In the genomic region with DNA sequence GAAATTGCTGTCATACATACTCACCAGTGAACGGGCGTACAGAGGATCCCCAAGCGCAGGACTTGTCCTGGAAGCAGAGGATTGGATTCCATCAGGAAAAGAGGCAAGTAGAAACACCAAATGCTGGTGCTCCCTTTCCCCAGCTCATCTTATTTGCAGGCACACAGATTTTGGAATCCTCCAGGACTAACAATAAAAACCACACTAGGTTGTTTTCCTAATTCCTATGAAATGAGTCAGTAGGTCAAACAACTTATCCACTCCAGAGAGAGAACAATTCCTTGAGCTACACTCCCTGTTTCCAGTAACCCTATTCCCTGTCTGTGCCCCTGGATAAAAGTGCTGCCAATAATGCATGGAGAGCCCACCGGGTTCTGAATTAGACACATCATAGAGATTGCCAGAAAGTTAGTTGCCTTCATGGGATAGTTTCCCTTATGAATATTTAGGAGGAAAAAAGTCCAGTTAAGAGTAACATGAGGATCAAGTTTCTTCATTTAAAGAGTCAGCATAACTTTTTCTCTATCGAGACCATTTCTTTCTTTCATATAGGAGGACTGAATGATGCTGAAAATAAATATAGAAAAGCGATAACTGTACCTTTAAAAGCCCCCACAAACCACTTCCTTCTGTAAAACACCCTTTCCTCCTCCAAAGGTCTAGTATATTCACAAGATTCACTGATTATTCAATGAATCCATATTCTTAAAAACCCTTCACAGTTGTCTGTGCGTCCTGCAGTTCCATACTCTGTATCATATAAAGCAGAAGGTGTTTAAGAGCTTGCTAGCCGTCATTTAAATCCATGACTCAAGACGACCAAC, we compare ENCODE assay signal across 9 cellular contexts.
A peak's percentile ranks its signal among the peaks of the same experiment; 100 is the strongest.
DNase-seq lines count a peak whose midpoint lies in the region; ATAC-seq, FAIRE-seq and TF ChIP-seq lines count a peak whose summit lies in the region.
"Had no signal": no experiment of that assay in that cellular context is flagged by ENCODE, and none has a peak within 500 bp of the region (broad histone marks: within the 10 kb centered on the region; RNA-seq: fewer than 3 reads in every experiment).

No MANE protein-coding gene starts in this region.

- POLR2A ChIA-PET in K562 (lab: Yijun Ruan, JAX) = interaction anchor here (0.6 to 1.4 kb wide), 6 partner anchors 10 to 1846 kb away, joined by 3 to 5 read pairs (median 3); no protein-coding TSS in a partner anchor

- intact Hi-C loops in K562 (cut with micrococcal nuclease) = loop anchor here (2.0 to 5.0 kb wide), 2 partner anchors 31 to 50 kb away; no protein-coding TSS in a partner anchor
- intact Hi-C loops in uterus (cut with DNase I; ENCODE audit: low total_unique reads) = no loop called here

- peak; percentile 37 for ATAC-seq in K562

- H3K4me3 ChIP-seq in HUES64 (ENCODE audit: low read length) (peak overlapping the region; percentile 37; the same call in 1 of the 2 replicates), K562 (peak overlapping the region; percentile 35), uterus (peak overlapping the region; percentile 27 to 41)
- H3K4me3 ChIP-seq: cardiac muscle cell had no signal

- H3K9ac ChIP-seq in HUES64 (ENCODE audit: low read depth, low read length) (peak overlapping the region; percentile 53; the same call in 1 of the 2 replicates), K562 (ENCODE audit: insufficient read depth in 1 of 2, low read depth in 2 of 2, low read length in 2 of 2) (peak overlapping the region; percentile 75 to 89)

- H3K4me2 ChIP-seq in K562 (ENCODE audit: insufficient read depth, low read length) = peak overlapping the region; percentile 85

- TF ChIP-seq POLR2A in K562 (conservative IDR thresholded peaks at IDR 0.05) (no peak), uterus (IDR thresholded peaks at IDR 0.05) (peak; percentile 32 to 54), GM12892 (IDR thresholded peaks at IDR 0.05; ENCODE audit: low read depth, low read length) (no peak)

- in situ Hi-C loops in K562 (cut with MboI) = no loop called here

- FAIRE-seq in K562 (lab: Jason Lieb, UNC) (no peak), GM12892 (lab: Jason Lieb, UNC) (no peak)

- CTCF ChIA-PET in K562 (lab: Yijun Ruan, JAX; ENCODE audit: low intra/inter-chr PET ratio) = interaction anchor here (0.9 kb wide), 1 partner anchor 95 kb away, joined by 5 read pairs; no protein-coding TSS in a partner anchor

- H3K4me1 ChIP-seq in HUES64 (ENCODE audit: insufficient read depth, low read length) (peaks cover 52% of the 10 kb centered on the region), K562 (replicated peaks in 1 of 2; ENCODE audit: control insufficient read depth in 2 of 2, insufficient read depth in 2 of 2, low read length in 2 of 2) (peaks cover 17 to 57% of the 10 kb centered on the region in 2 experiments), uterus (peaks cover 13 to 23% of the 10 kb centered on the region in 2 donors)

- no peaks in the 10 kb centered on the region for H3K9me1 ChIP-seq in K562 (ENCODE audit: control insufficient read depth, insufficient read depth, low read length)

- no peak for TF ChIP-seq CTCF in K562 (IDR thresholded peaks at IDR 0.05 in 2 of 3, conservative IDR thresholded peaks at IDR 0.05 in 1 of 3; ENCODE audit: insufficient read depth in 2 of 3, low read depth in 1 of 3, low read length in 3 of 3)
- TF ChIP-seq CTCF in uterus (IDR thresholded peaks at IDR 0.05) = no peak

- H3K27ac ChIP-seq in HUES64 (ENCODE audit: low read depth, low read length) (peak overlapping the region; percentile 27), K562 (ENCODE audit: extremely low read depth, low read depth, low read length) (peak overlapping the region; percentile 76), uterus (peak overlapping the region; percentile 86 to 97)
- H3K27ac ChIP-seq: cardiac muscle cell had no signal

- H3K36me3 ChIP-seq in HUES64 (ENCODE audit: insufficient read depth, low read length) (no peaks in the 10 kb centered on the region), K562 (ENCODE audit: control insufficient read depth, insufficient read depth, low read length) (no peaks in the 10 kb centered on the region), uterus (no peaks in the 10 kb centered on the region)
- H3K36me3 ChIP-seq: cardiac muscle cell had no signal

- WGBS in HUES64 = 67% methylated on average over 8 of the region's 9 CpGs
- 25% methylated on average over 9 of the region's 9 CpGs for WGBS in K562 (ENCODE audit: insufficient coverage, low coverage, missing lambda C conversion rate)

- BruUV-seq in K562 (replicated peaks; lab: Mats Ljungman, UMichigan) = no TSS peak

- H3K79me2 ChIP-seq in K562 (ENCODE audit: control insufficient read depth, insufficient read depth, low read length) = peaks cover 5% of the 10 kb centered on the region; the same call in 2 of the 3 replicates

- H2AFZ ChIP-seq in K562 (ENCODE audit: low read depth, low read length) = peak overlapping the region; percentile 93

- no peak for TF ChIP-seq RAD21 in K562 (CRISPR knock-in tag; conservative IDR thresholded peaks at IDR 0.05 in 1 of 2, IDR thresholded peaks at IDR 0.05 in 1 of 2)

- no peaks in the 10 kb centered on the region for H4K20me1 ChIP-seq in K562 (replicated peaks; ENCODE audit: control insufficient read depth, insufficient read depth, low read length)

- no peaks in the 10 kb centered on the region for H3K9me3 ChIP-seq in HUES64 (ENCODE audit: insufficient read depth, low read depth, low read length)
- no peaks in the 10 kb centered on the region for H3K9me3 ChIP-seq in K562 (replicated peaks; ENCODE audit: control insufficient read depth, insufficient read depth, low read depth, low read length)
- H3K9me3 ChIP-seq in uterus = no peaks in the 10 kb centered on the region

- peak; percentile 19 for DNase-seq in NCI-H2227 treated with DMSO at 0.1 percent for 48 hours (lab: John Stamatoyannopoulos, UW)
- DNase-seq in NCI-H2227 (lab: John Stamatoyannopoulos, UW; ENCODE audit: unreplicated experiment) = no peak
- no peak for DNase-seq in K562 (ENCODE audit: extremely low read depth in 1 of 4, low spot score in 3 of 4)
- peak; percentile 52 to 76 for DNase-seq in lung microvascular endothelial cell (ENCODE audit: low read depth in 2 of 2)
- DNase-seq in uterus = no peak
- no peak for DNase-seq in GM12892 (ENCODE audit: insufficient read length)
- DNase-seq in SIG-M5 (lab: John Stamatoyannopoulos, UW) = no peak

- H3K27me3 ChIP-seq in HUES64 (ENCODE audit: insufficient read depth, low read length) (no peaks in the 10 kb centered on the region), K562 (ENCODE audit: control insufficient read depth in 2 of 2, insufficient read depth in 2 of 2, low read length in 2 of 2) (no peaks in the 10 kb centered on the region), uterus (no peaks in the 10 kb centered on the region)
- H3K27me3 ChIP-seq: cardiac muscle cell had no signal

- no peak for TF ChIP-seq EP300 in K562 (IDR thresholded peaks at IDR 0.05; ENCODE audit: low read length)

TF ChIP-seq in K562, 482 proteins besides CTCF, POLR2A, EP300 and RAD21:
- TF ChIP-seq C11orf30 (IDR thresholded peaks at IDR 0.05; ENCODE audit: low read depth) = peak; percentile 14; the same call in 1 of the 2 replicates
- no peak for TF ChIP-seq FOXK2 (conservative IDR thresholded peaks at IDR 0.05 in 1 of 2, IDR thresholded peaks at IDR 0.05 in 1 of 2; ENCODE audit: low read depth in 2 of 2)
- TF ChIP-seq, protein P1, sequence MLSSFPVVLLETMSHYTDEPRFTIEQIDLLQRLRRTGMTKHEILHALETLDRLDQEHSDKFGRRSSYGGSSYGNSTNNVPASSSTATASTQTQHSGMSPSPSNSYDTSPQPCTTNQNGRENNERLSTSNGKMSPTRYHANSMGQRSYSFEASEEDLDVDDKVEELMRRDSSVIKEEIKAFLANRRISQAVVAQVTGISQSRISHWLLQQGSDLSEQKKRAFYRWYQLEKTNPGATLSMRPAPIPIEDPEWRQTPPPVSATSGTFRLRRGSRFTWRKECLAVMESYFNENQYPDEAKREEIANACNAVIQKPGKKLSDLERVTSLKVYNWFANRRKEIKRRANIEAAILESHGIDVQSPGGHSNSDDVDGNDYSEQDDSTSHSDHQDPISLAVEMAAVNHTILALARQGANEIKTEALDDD (IDR thresholded peaks at IDR 0.05) = 0 out of 2 replicates have a peak, but pooled peaks have one; percentile 7
- no peak for TF ChIP-seq SIN3B (IDR thresholded peaks at IDR 0.05; ENCODE audit: low read depth)
- TF ChIP-seq, protein P2, sequence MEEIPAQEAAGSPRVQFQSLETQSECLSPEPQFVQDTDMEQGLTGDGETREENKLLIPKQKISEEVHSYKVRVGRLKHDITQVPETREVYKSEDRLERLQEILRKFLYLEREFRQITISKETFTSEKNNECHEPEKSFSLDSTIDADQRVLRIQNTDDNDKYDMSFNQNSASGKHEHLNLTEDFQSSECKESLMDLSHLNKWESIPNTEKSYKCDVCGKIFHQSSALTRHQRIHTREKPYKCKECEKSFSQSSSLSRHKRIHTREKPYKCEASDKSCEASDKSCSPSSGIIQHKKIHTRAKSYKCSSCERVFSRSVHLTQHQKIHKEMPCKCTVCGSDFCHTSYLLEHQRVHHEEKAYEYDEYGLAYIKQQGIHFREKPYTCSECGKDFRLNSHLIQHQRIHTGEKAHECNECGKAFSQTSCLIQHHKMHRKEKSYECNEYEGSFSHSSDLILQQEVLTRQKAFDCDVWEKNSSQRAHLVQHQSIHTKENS (CRISPR knock-in tag; IDR thresholded peaks at IDR 0.05) = 0 out of 2 replicates have a peak, but pooled peaks have one; percentile 82
- 0 out of 2 replicates have a peak, but pooled peaks have one; percentile 14 for TF ChIP-seq JUND (IDR thresholded peaks at IDR 0.05; ENCODE audit: borderline replicate concordance, low read depth, low read length)
- TF ChIP-seq JUND (tag; IDR thresholded peaks at IDR 0.05; ENCODE audit: borderline replicate concordance, low read depth, low read length) = peak; percentile 48; the same call in 1 of the 3 replicates
- TF ChIP-seq FOXA3 (CRISPR knock-in tag; conservative IDR thresholded peaks at IDR 0.05 in 1 of 2, IDR thresholded peaks at IDR 0.05 in 1 of 2) = 0 out of 4 replicates have a peak, but pooled peaks of 1 of the 2 experiments have one; percentile 0
- peak; percentile 31; the same call in 1 of the 2 replicates for TF ChIP-seq ZNF316 (IDR thresholded peaks at IDR 0.05)
- TF ChIP-seq MAFG (tag; conservative IDR thresholded peaks at IDR 0.05) = 0 out of 2 replicates have a peak, but pooled peaks have one; percentile 10

Comparison
In these comparisons a context has a peak if more than half of its experiments do, and no peak if none do; other contexts are left out.
1. DNase-seq: peak in NCI-H2227 treated with DMSO at 0.1 percent for 48 hours (single experiment) and lung microvascular endothelial cell (2 of 2); none in NCI-H2227 (single experiment), K562 (0 of 4), uterus (0 of 2), GM12892 (single experiment) and SIG-M5 (single experiment).
2. H3K27ac ChIP-seq: peak in every context shown above with its lines; median percentile 92 in uterus; 76 in K562; 27 in HUES64.
3. POLR2A ChIP-seq: peak in uterus (2 of 2); none in K562 (single experiment) and GM12892 (single experiment).
4. Peak in every context shown above with its lines, with median percentiles within 50 percentile points of each other: H3K4me3 ChIP-seq.